1 cellular context compared by ENCODE assay signal in genomic region chr16:68005786-68006286, GRCh38.
A peak's percentile ranks its signal among the peaks of the same experiment; 100 is the strongest.
TF ChIP-seq lines count a peak whose summit lies in the region.

No MANE protein-coding gene starts in this region.

TF ChIP-seq in HepG2, 621 proteins besides CTCF, POLR2A, EP300 and RAD21 (continued from another document):
- TF ChIP-seq ZNF407 (CRISPR knock-in tag; IDR thresholded peaks at IDR 0.05; ENCODE audit: not compliant biosample characterization) = no peak
- TF ChIP-seq ZNF33A (CRISPR knock-in tag; IDR thresholded peaks at IDR 0.05; ENCODE audit: borderline replicate concordance) = no peak
- TF ChIP-seq PPARG (CRISPR knock-in tag; conservative IDR thresholded peaks at IDR 0.05) = no peak
- TF ChIP-seq ZNF552 (CRISPR knock-in tag; IDR thresholded peaks at IDR 0.05; ENCODE audit: borderline replicate concordance) = 0 out of 2 replicates have a peak, but pooled peaks have one; percentile 31
- TF ChIP-seq ETS1 (CRISPR knock-in tag; IDR thresholded peaks at IDR 0.05) = no peak
- TF ChIP-seq HNRNPH1 (optimal IDR thresholded peaks at IDR 0.05; ENCODE audit: low read depth, low read length) = no peak
- TF ChIP-seq ZNF550 (CRISPR knock-in tag; IDR thresholded peaks at IDR 0.05; ENCODE audit: borderline replicate concordance) = no peak
- TF ChIP-seq ARID2 (CRISPR knock-in tag; IDR thresholded peaks at IDR 0.05; ENCODE audit: borderline replicate concordance) = no peak
- no peak for TF ChIP-seq UBTF (CRISPR knock-in tag; IDR thresholded peaks at IDR 0.05)
- no peak for TF ChIP-seq ZFP62 (CRISPR knock-in tag; IDR thresholded peaks at IDR 0.05)
- no peak for TF ChIP-seq TIGD3 (CRISPR knock-in tag; IDR thresholded peaks at IDR 0.05; ENCODE audit: borderline replicate concordance)
- peak; percentile 27; the same call in 1 of the 2 replicates for TF ChIP-seq SAP130 (CRISPR knock-in tag; IDR thresholded peaks at IDR 0.05; ENCODE audit: low read depth)
- no peak for TF ChIP-seq ATF7 (IDR thresholded peaks at IDR 0.05)
- no peak for TF ChIP-seq ATF7 (CRISPR knock-in tag; IDR thresholded peaks at IDR 0.05)
- TF ChIP-seq ZSCAN29 (CRISPR knock-in tag; conservative IDR thresholded peaks at IDR 0.05) = no peak
- no peak for TF ChIP-seq ZNF549 (CRISPR knock-in tag; IDR thresholded peaks at IDR 0.05)
- TF ChIP-seq PCBP1 (IDR thresholded peaks at IDR 0.05; ENCODE audit: borderline replicate concordance, low read depth, low read length) = no peak
- no peak for TF ChIP-seq DNMT1 (CRISPR knock-in tag; IDR thresholded peaks at IDR 0.05)
- peak; percentile 90 for TF ChIP-seq ZNF460 (CRISPR knock-in tag; IDR thresholded peaks at IDR 0.05; ENCODE audit: borderline replicate concordance)
- TF ChIP-seq PREB (CRISPR knock-in tag; IDR thresholded peaks at IDR 0.05) = no peak
- TF ChIP-seq MXD3 (CRISPR knock-in tag; IDR thresholded peaks at IDR 0.05) = no peak
- no peak for TF ChIP-seq SATB2 (CRISPR knock-in tag; IDR thresholded peaks at IDR 0.05)
- TF ChIP-seq TFDP2 (CRISPR knock-in tag; IDR thresholded peaks at IDR 0.05) = no peak
- no peak for TF ChIP-seq ELF3 (CRISPR knock-in tag; IDR thresholded peaks at IDR 0.05)
- peak; percentile 88; the same call in 1 of the 2 replicates for TF ChIP-seq ZNF441 (CRISPR knock-in tag; IDR thresholded peaks at IDR 0.05; ENCODE audit: borderline replicate concordance)
